6 cellular contexts compared by ENCODE assay signal in the genomic region with DNA sequence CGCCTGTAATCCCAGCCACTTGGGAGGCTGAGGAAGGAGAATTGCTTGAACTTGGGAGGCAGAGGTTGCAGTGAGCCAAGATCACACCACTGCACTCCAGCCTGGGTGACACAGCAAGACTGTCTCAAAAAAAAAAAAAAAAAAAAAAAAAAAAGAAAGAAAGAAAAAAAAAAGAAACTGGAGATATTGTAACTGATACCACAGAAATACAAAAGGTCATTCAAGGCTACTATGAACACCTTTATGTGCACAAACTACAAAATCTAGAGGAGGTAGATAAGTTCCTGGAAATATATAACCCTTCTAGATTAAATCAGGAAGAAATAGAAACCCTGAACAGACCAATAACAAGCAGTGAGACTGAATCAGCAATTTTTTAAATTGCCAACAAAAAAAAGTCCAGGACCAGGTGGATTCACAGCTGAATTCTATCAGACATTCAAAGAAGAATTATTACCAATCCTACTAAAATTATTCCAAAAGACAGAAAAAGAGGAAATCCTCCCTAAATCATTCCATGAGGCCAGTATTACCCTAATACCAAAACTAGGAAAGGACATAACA. TPM values are rescaled to one million over a fixed set of nuclear protein-coding genes. Genes with fewer than 3 reads are reported as not detected.
DNase-seq lines count a peak whose midpoint lies in the region; ATAC-seq and TF ChIP-seq lines count a peak whose summit lies in the region.
"Not testable (repeated sequence)": the region's sequence is repeated elsewhere in the genome, so short reads cannot be mapped to it uniquely, and the experiment has no call there.

No MANE protein-coding gene starts in this region.

- not testable (repeated sequence) for H3F3A ChIP-seq in GM23338 (replicated peaks; ENCODE audit: low read depth)

- H3K27ac Mint-ChIP-seq in GM23338 (peak overlapping the region; percentile 45; the same call in 1 of the 2 replicates), nephron progenitor cell (peak overlapping the region; percentile 47)
- H3K27ac Mint-ChIP-seq in activated naive CD8-positive, alpha-beta T cell treated with anti-CD3 and anti-CD28 coated beads, Interleukin-2, amount 50 U/mL, for 24 hours = peak overlapping the region; percentile 16
- H3K27ac Mint-ChIP-seq in dendritic cell treated with granulocyte-macrophage colony-stimulating factor and Interleukin-4, amounts not matched to agents 40 ng/mL and 50 ng/mL, for 4 days = peak overlapping the region; percentile 75

- H3K36me3 ChIP-seq in GM23338 (ENCODE audit: insufficient read depth) = not testable (repeated sequence)

- DNase-seq in GM23338 (ENCODE audit: low spot score); HEK293T (ENCODE audit: extremely low spot score); activated naive CD8-positive, alpha-beta T cell treated with anti-CD3 and anti-CD28 coated beads, Interleukin-2, amount 50 U/mL, for 24 hours; nephron progenitor cell: not testable (repeated sequence)
- peak; percentile 44 for DNase-seq in OCI-M1 (lab: John Stamatoyannopoulos, UW)

- H3K36me3 Mint-ChIP-seq in GM23338 (ENCODE audit: low read depth) (peaks cover 52% of the 10 kb centered on the region), nephron progenitor cell (ENCODE audit: low read depth) (peaks cover 90% of the 10 kb centered on the region)
- H3K36me3 Mint-ChIP-seq in activated naive CD8-positive, alpha-beta T cell treated with anti-CD3 and anti-CD28 coated beads, Interleukin-2, amount 50 U/mL, for 24 hours (ENCODE audit: low read depth) = peaks cover 56% of the 10 kb centered on the region
- peaks cover 76% of the 10 kb centered on the region for H3K36me3 Mint-ChIP-seq in dendritic cell treated with granulocyte-macrophage colony-stimulating factor and Interleukin-4, amounts not matched to agents 40 ng/mL and 50 ng/mL, for 4 days (ENCODE audit: low read depth)

- not testable (repeated sequence) for H3K4me2 ChIP-seq in GM23338

- not testable (repeated sequence) for H3K4me1 Mint-ChIP-seq in GM23338, nephron progenitor cell
- H3K4me1 Mint-ChIP-seq in activated naive CD8-positive, alpha-beta T cell treated with anti-CD3 and anti-CD28 coated beads, Interleukin-2, amount 50 U/mL, for 24 hours = peaks cover 37% of the 10 kb centered on the region
- H3K4me1 Mint-ChIP-seq in dendritic cell treated with granulocyte-macrophage colony-stimulating factor and Interleukin-4, amounts not matched to agents 40 ng/mL and 50 ng/mL, for 4 days (ENCODE audit: low read depth) = peaks cover 54% of the 10 kb centered on the region

- H3K4me3 Mint-ChIP-seq in GM23338; activated naive CD8-positive, alpha-beta T cell treated with anti-CD3 and anti-CD28 coated beads, Interleukin-2, amount 50 U/mL, for 24 hours; dendritic cell treated with granulocyte-macrophage colony-stimulating factor and Interleukin-4, amounts not matched to agents 40 ng/mL and 50 ng/mL, for 4 days; nephron progenitor cell: not testable (repeated sequence)

- H3K27me3 ChIP-seq in GM23338 (ENCODE audit: insufficient read depth) = not testable (repeated sequence)

- not testable (repeated sequence) for ATAC-seq in GM23338; activated naive CD8-positive, alpha-beta T cell treated with anti-CD3 and anti-CD28 coated beads, Interleukin-2, amount 50 U/mL, for 24 hours

- intact Hi-C loops in dendritic cell treated with granulocyte-macrophage colony-stimulating factor and Interleukin-4, amounts not matched to agents 40 ng/mL and 50 ng/mL, for 4 days (cut with micrococcal nuclease) = not testable (repeated sequence)

- POLR2A ChIA-PET in HEK293T (lab: Yijun Ruan, JAX) = not testable (repeated sequence)

- H3K27ac ChIP-seq in GM23338 (ENCODE audit: low read depth) = not testable (repeated sequence)

- H3K27me3 Mint-ChIP-seq in GM23338 (ENCODE audit: insufficient read depth, low read depth, poor library complexity); activated naive CD8-positive, alpha-beta T cell treated with anti-CD3 and anti-CD28 coated beads, Interleukin-2, amount 50 U/mL, for 24 hours; dendritic cell treated with granulocyte-macrophage colony-stimulating factor and Interleukin-4, amounts not matched to agents 40 ng/mL and 50 ng/mL, for 4 days; nephron progenitor cell (ENCODE audit: low read depth, poor library complexity): not testable (repeated sequence)

- H3K4me3 ChIP-seq in GM23338 = not testable (repeated sequence)

- peaks cover 21% of the 10 kb centered on the region; the same call in 2 of the 3 replicates for H3K9me3 Mint-ChIP-seq in GM23338
- peaks cover 36% of the 10 kb centered on the region for H3K9me3 Mint-ChIP-seq in activated naive CD8-positive, alpha-beta T cell treated with anti-CD3 and anti-CD28 coated beads, Interleukin-2, amount 50 U/mL, for 24 hours
- H3K9me3 Mint-ChIP-seq in dendritic cell treated with granulocyte-macrophage colony-stimulating factor and Interleukin-4, amounts not matched to agents 40 ng/mL and 50 ng/mL, for 4 days = peaks cover 37% of the 10 kb centered on the region
- H3K9me3 Mint-ChIP-seq in nephron progenitor cell = peaks cover 45% of the 10 kb centered on the region

- H3K4me1 ChIP-seq in GM23338 (ENCODE audit: insufficient read depth) = not testable (repeated sequence)

- TF ChIP-seq CTCF in GM23338 (conservative IDR thresholded peaks at IDR 0.05; ENCODE audit: low read depth in 2 of 2); nephron progenitor cell (IDR thresholded peaks at IDR 0.05): not testable (repeated sequence)

- CTCF ChIA-PET in HEK293T (lab: Yijun Ruan, JAX) = interaction anchor here (0.9 kb wide), 1 partner anchor 15 kb away, joined by 3 read pairs; no protein-coding TSS in a partner anchor

- H2AFZ ChIP-seq in GM23338 = not testable (repeated sequence)

- peaks cover 90% of the 10 kb centered on the region for H3K79me2 ChIP-seq in GM23338 (replicated peaks; ENCODE audit: insufficient read depth)

- peaks cover 22% of the 10 kb centered on the region; the same call in 1 of the 2 replicates for H4K20me1 ChIP-seq in GM23338 (replicated peaks; ENCODE audit: insufficient read depth)

- H3K9me2 ChIP-seq in GM23338 (ENCODE audit: insufficient read depth) = not testable (repeated sequence)

TF ChIP-seq in HEK293T, 16 proteins besides CTCF, POLR2A, EP300 and RAD21:
- TF ChIP-seq ZNF384 (IDR thresholded peaks at IDR 0.05) = peak; percentile 63
TF ChIP-seq in HEK293T: peak in this region for 1; not testable (repeated sequence) for 15.

RNA-seq across cellular contexts. Expression of gene NSL1, which starts 26.8 kb away (rescaled TPM):
- total RNA-seq in GM23338 (2014; rRNA removed; shearing (Covaris generic)) = 61.0 and 96.8 TPM in 2 replicates
- polyA plus RNA-seq in GM23338 (2016; fragmentation: Nextera tagmentation; extraction: Ambion mirVana) = 93.5 and 102 TPM in 2 replicates

RNA-seq across cellular contexts. Expression of gene TATDN3, which starts 26.9 kb away (rescaled TPM):
- total RNA-seq in GM23338 (2014; rRNA removed; shearing (Covaris generic)) = 10.9 and 23.7 TPM in 2 replicates
- 17.9 and 24.2 TPM in 2 replicates for polyA plus RNA-seq in GM23338 (2016; fragmentation: Nextera tagmentation; extraction: Ambion mirVana)

Comparison
In these comparisons a context has a peak if more than half of its experiments do, and no peak if none do; other contexts are left out.
1. H3K27ac Mint-ChIP-seq: peak in every context shown above with its lines; median percentile 75 in dendritic cell treated with granulocyte-macrophage colony-stimulating factor and Interleukin-4, amounts not matched to agents 40 ng/mL and 50 ng/mL, for 4 days; 47 in nephron progenitor cell; 45 in GM23338; 16 in activated naive CD8-positive, alpha-beta T cell treated with anti-CD3 and anti-CD28 coated beads, Interleukin-2, amount 50 U/mL, for 24 hours.